Comparison of ENCODE assay signal across 8 cellular contexts in the genomic region with DNA sequence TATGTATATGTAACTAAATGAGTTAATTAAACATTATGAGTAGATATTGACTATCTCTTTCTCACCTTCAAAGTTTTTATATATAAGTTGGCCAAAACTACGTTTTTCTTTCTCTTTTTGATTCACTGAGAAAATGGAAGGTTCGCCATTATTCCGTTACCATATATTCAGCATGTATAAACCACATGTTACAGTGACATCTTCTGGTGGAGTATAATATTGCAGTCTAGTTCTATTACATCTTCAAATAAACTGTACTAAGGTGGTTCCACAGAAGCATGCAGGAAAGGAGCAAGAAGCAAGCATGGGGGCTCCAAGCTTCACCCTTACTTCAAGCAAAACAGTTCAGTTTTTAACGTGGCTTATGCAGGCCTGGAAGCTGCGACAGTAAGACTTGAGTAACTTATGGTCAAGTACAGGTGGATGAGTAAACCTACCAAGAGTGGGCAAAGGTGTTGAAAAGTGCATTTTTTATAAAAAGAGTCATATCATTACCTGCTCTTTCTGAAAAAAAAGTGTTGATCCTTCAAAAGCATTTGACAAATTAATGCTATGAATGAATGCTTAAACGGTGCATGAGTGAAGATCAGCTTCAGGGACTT.
DNase-seq lines count a peak whose midpoint lies in the region; ATAC-seq, FAIRE-seq and TF ChIP-seq lines count a peak whose summit lies in the region.

No MANE protein-coding gene starts in this region.

- TF ChIP-seq POLR2A in GM12878 (IDR thresholded peaks at IDR 0.05; ENCODE audit: low read depth, low read length) (no peak), stomach (IDR thresholded peaks at IDR 0.05) (no peak)

- RAD21 ChIA-PET in GM12878 (lab: Charles Lee; ENCODE audit: unreplicated experiment): no interaction called here

- peak; percentile 83 for ATAC-seq in GM18511 (IDR thresholded peaks at IDR 0.05; ENCODE audit: unreplicated experiment)
- peak; percentile 93 for ATAC-seq in HG03175 (IDR thresholded peaks at IDR 0.05; ENCODE audit: unreplicated experiment)
- ATAC-seq in GM12878: peak; percentile 89

- TF ChIP-seq CTCF in GM12878 (IDR thresholded peaks at IDR 0.05 in 2 of 3, conservative IDR thresholded peaks at IDR 0.05 in 1 of 3; ENCODE audit: control insufficient read depth in 2 of 3, extremely low read depth in 1 of 3, insufficient read depth in 1 of 3, low read depth in 3 of 3, low read length in 3 of 3) (peak; percentile 49 to 75 (median 68); a peak in 5 of 6 replicates), stomach (IDR thresholded peaks at IDR 0.05) (peak in 5 of 7 experiments; percentile 19 to 71 (median 55))

- peak overlapping the region; percentile 33 for H2AFZ ChIP-seq in GM12878 (ENCODE audit: control insufficient read depth, low read depth, low read length)

- TF ChIP-seq EP300 in GM12878 (IDR thresholded peaks at IDR 0.05; ENCODE audit: borderline replicate concordance in 1 of 2, control insufficient read depth in 1 of 2, low read depth in 2 of 2, low read length in 2 of 2) (no peak), stomach (IDR thresholded peaks at IDR 0.05) (no peak)

- H3K36me3 ChIP-seq in GM12878 (ENCODE audit: control insufficient read depth in 2 of 2, insufficient read depth in 2 of 2, low read length in 1 of 2): no peaks in the 10 kb centered on the region
- no peaks in the 10 kb centered on the region for H3K36me3 ChIP-seq in stomach

- CTCF ChIA-PET in GM12878 (lab: Yijun Ruan, JAX): interaction anchor here (1.1 to 1.2 kb wide), 3 partner anchors 9 to 282 kb away, joined by 3 to 4 read pairs (median 3); no protein-coding TSS in a partner anchor

- H3K27ac ChIP-seq in GM12878 (ENCODE audit: control insufficient read depth, insufficient read depth) (no peak overlapping the region), stomach (no peak overlapping the region)

- peak; percentile 31 for FAIRE-seq in GM12878 (lab: Jason Lieb, UNC)

- no peaks in the 10 kb centered on the region for H3K9me3 ChIP-seq in GM12878 (replicated peaks; ENCODE audit: control insufficient read depth, insufficient read depth, low read length)
- H3K9me3 ChIP-seq in stomach: no peaks in the 10 kb centered on the region

- BruUV-seq in GM12878 (replicated peaks; lab: Mats Ljungman, UMichigan): no TSS peak

- H3K27me3 ChIP-seq in GM12878 (replicated peaks in 1 of 2; ENCODE audit: control insufficient read depth in 2 of 2, insufficient read depth in 2 of 2, low read length in 1 of 2) (peaks cover 0 to 2% of the 10 kb centered on the region in 2 experiments; a peak in 1 of 4 replicates), stomach (peaks cover 0 to 9% (median 0%) of the 10 kb centered on the region in 3 donors)

- H3K79me2 ChIP-seq in GM12878 (ENCODE audit: control insufficient read depth, insufficient read depth, low read length): no peaks in the 10 kb centered on the region

- no peak overlapping the region for H3K9ac ChIP-seq in GM12878 (ENCODE audit: control insufficient read depth, insufficient read depth, low read length)

- in situ Hi-C loops in GM12878 (cut with MboI): loop anchor here (10.0 kb wide), 1 partner anchor 1115 kb away; no protein-coding TSS in a partner anchor

- H3K4me1 ChIP-seq in GM12878 (ENCODE audit: control insufficient read depth, insufficient read depth, low read length): no peaks in the 10 kb centered on the region
- H3K4me1 ChIP-seq in stomach: no peaks in the 10 kb centered on the region

- WGBS in GM12878 (ENCODE audit: insufficient coverage, insufficient replicate concordance, low lambda C conversion rate, missing lambda C conversion rate): 2% methylated on average over 6 of the region's 6 CpGs
- 16 to 18% (median 18%) methylated on average over 6 of the region's 6 CpGs for WGBS in stomach, 5 donors

- TF ChIP-seq RAD21 in GM12878 (IDR thresholded peaks at IDR 0.05; ENCODE audit: insufficient read depth, low read depth, low read length): peak; percentile 67

- intact Hi-C loops in GM12878 (cut with micrococcal nuclease; ENCODE audit: unreplicated experiment): loop anchor here (1.0 to 10.0 kb wide), 4 partner anchors 445 to 1525 kb away; no protein-coding TSS in a partner anchor
- intact Hi-C loops in stomach (cut with DNase I; ENCODE audit: low total_unique reads): no loop called here

- H4K20me1 ChIP-seq in GM12878 (ENCODE audit: control insufficient read depth, insufficient read depth): no peaks in the 10 kb centered on the region

- DNase-seq in Ammon's horn (ENCODE audit: low spot score): peak; percentile 80
- DNase-seq in NCI-H446 (lab: John Stamatoyannopoulos, UW): peak; percentile 3 to 70
- DNase-seq in GM12878 (ENCODE audit: low read depth, low spot score): peak; percentile 40
- DNase-seq in iPS-NIHi7 (ENCODE audit: extremely low spot score): peak; percentile 48
- DNase-seq in stomach: no peak
- DNase-seq in activated CD4-positive, alpha-beta T cell treated with anti-CD3 and anti-CD28 coated beads, Interleukin-2, amount 50 U/mL, for 1 hour: no peak

- H3K4me3 ChIP-seq in GM12878 (no peak overlapping the region), stomach (no peak overlapping the region)

- no peak overlapping the region for H3K4me2 ChIP-seq in GM12878 (ENCODE audit: control insufficient read depth, insufficient read depth)

- POLR2A ChIA-PET in GM12878 (lab: Charles Lee): no interaction called here

- SMC1A ChIA-PET in GM12878 (lab: Charles Lee; ENCODE audit: uncharacterized antibody, unreplicated experiment): interaction anchor here (1.2 kb wide), 1 partner anchor 21 kb away, joined by 4 read pairs; no protein-coding TSS in a partner anchor

TF ChIP-seq in GM12878, 131 proteins besides CTCF, POLR2A, EP300 and RAD21:
- TF ChIP-seq MXI1 (IDR thresholded peaks at IDR 0.05; ENCODE audit: low read depth, low read length) (no peak), SMC3 (IDR thresholded peaks at IDR 0.05; ENCODE audit: borderline replicate concordance, low read length) (peak; percentile 53; the same call in 1 of the 2 replicates), RUNX3 (IDR thresholded peaks at IDR 0.05; ENCODE audit: low read length) (peak; percentile 68), YY1 (IDR thresholded peaks at IDR 0.05; ENCODE audit: low read depth, low read length) (peak; percentile 66; the same call in 1 of the 2 replicates)

Comparison
In these comparisons a context has a peak if more than half of its experiments do, and no peak if none do; other contexts are left out.
1. DNase-seq: peak in Ammon's horn (single experiment), NCI-H446 (2 of 2), GM12878 (single experiment) and iPS-NIHi7 (single experiment); none in stomach (single experiment) and activated CD4-positive, alpha-beta T cell treated with anti-CD3 and anti-CD28 coated beads, Interleukin-2, amount 50 U/mL, for 1 hour (single experiment).
2. Peak in every context shown above with its lines, with median percentiles within 50 percentile points of each other: ATAC-seq.